In genomic region chr4:16007471-16008095, GRCh38 we compare ENCODE assay signal across 22 cellular contexts. TPM values are rescaled to one million over a fixed set of nuclear protein-coding genes. Genes with fewer than 3 reads are reported as not detected.
"Had no signal": no experiment of that assay in that cellular context is flagged by ENCODE, and none has a peak within 500 bp of the region (broad histone marks: within the 10 kb centered on the region; RNA-seq: fewer than 3 reads in every experiment).

No MANE protein-coding gene starts in this region.

- H3K36me3 Mint-ChIP-seq: naive thymus-derived CD8-positive, alpha-beta T cell; stimulated activated naive B cell treated with anti-CD40 and anti-IgM and Interleukin-4, amounts not matched to agents 10 μg/mL and 1 μg/mL and 100 μg/mL, for 72 hours had no signal

- H3K27ac ChIP-seq: colonic mucosa, esophagus squamous epithelium, neutrophil, psoas muscle, thoracic aorta, transverse colon had no signal

- H3K4me3 ChIP-seq: colonic mucosa, esophagus squamous epithelium, mucosa of descending colon, psoas muscle, thoracic aorta, transverse colon had no signal

- DNase-seq: colonic mucosa; dermis blood vessel endothelial cell; esophagus squamous epithelium; foreskin fibroblast; head of caudate nucleus; hippocampal formation; kidney glomerular epithelial cell; mammary epithelial cell; mucosa of descending colon; naive thymus-derived CD8-positive, alpha-beta T cell; psoas muscle; stimulated activated CD4-positive, alpha-beta T cell treated with anti-CD3 and anti-CD28 coated beads, Interleukin-2, amount 100 ng/mL, for 24 hours; stimulated activated CD4-positive, alpha-beta T cell treated with anti-CD3 and anti-CD28 coated beads, Interleukin-4, amount 100 ng/mL, for 4 hours; stimulated activated naive B cell treated with anti-CD40 and anti-IgM and Interleukin-4, amounts not matched to agents 10 μg/mL and 1 μg/mL and 100 μg/mL, for 72 hours; stimulated activated naive CD8-positive, alpha-beta T cell treated with anti-CD3 and anti-CD28 coated beads, Interleukin-15, amount 100 ng/mL, for 72 hours; transverse colon had no signal

- ATAC-seq: mucosa of descending colon; naive thymus-derived CD8-positive, alpha-beta T cell; psoas muscle; sciatic nerve; stimulated activated naive B cell treated with anti-CD40 and anti-IgM and Interleukin-4, amounts not matched to agents 10 μg/mL and 1 μg/mL and 100 μg/mL, for 72 hours; stimulated activated naive CD8-positive, alpha-beta T cell treated with anti-CD3 and anti-CD28 coated beads, Interleukin-15, amount 100 ng/mL, for 72 hours had no signal

- H3K36me3 ChIP-seq: colonic mucosa, esophagus squamous epithelium, neutrophil, thoracic aorta had no signal

- H3K27me3 ChIP-seq: colonic mucosa, neutrophil, transverse colon had no signal

- H3K4me1 Mint-ChIP-seq: stimulated activated naive B cell treated with anti-CD40 and anti-IgM and Interleukin-4, amounts not matched to agents 10 μg/mL and 1 μg/mL and 100 μg/mL, for 72 hours; stimulated activated naive CD8-positive, alpha-beta T cell treated with anti-CD3 and anti-CD28 coated beads, Interleukin-15, amount 100 ng/mL, for 72 hours had no signal

- H3K27ac Mint-ChIP-seq: stimulated activated naive B cell treated with anti-CD40 and anti-IgM and Interleukin-4, amounts not matched to agents 10 μg/mL and 1 μg/mL and 100 μg/mL, for 72 hours; stimulated activated naive CD8-positive, alpha-beta T cell treated with anti-CD3 and anti-CD28 coated beads, Interleukin-15, amount 100 ng/mL, for 72 hours had no signal

- H3K4me1 ChIP-seq: colonic mucosa, esophagus squamous epithelium, psoas muscle, transverse colon had no signal

- H3K9me3 Mint-ChIP-seq: naive thymus-derived CD8-positive, alpha-beta T cell; stimulated activated naive B cell treated with anti-CD40 and anti-IgM and Interleukin-4, amounts not matched to agents 10 μg/mL and 1 μg/mL and 100 μg/mL, for 72 hours; stimulated activated naive CD8-positive, alpha-beta T cell treated with anti-CD3 and anti-CD28 coated beads, Interleukin-15, amount 100 ng/mL, for 72 hours had no signal

- H3K4me3 Mint-ChIP-seq: naive thymus-derived CD8-positive, alpha-beta T cell; stimulated activated naive B cell treated with anti-CD40 and anti-IgM and Interleukin-4, amounts not matched to agents 10 μg/mL and 1 μg/mL and 100 μg/mL, for 72 hours; stimulated activated naive CD8-positive, alpha-beta T cell treated with anti-CD3 and anti-CD28 coated beads, Interleukin-15, amount 100 ng/mL, for 72 hours had no signal

- H3K27me3 Mint-ChIP-seq: stimulated activated naive B cell treated with anti-CD40 and anti-IgM and Interleukin-4, amounts not matched to agents 10 μg/mL and 1 μg/mL and 100 μg/mL, for 72 hours had no signal

- H3K9me3 ChIP-seq: colonic mucosa, esophagus squamous epithelium, mucosa of descending colon, neutrophil, psoas muscle, thoracic aorta, transverse colon had no signal

RNA-seq across cellular contexts. Expression of gene FGFBP2, which starts 44.6 kb away (rescaled TPM):
- total RNA-seq: dermis blood vessel endothelial cell, epithelial cell of proximal tubule, esophagus squamous epithelium, mammary epithelial cell, skeletal muscle tissue, thoracic aorta had no signal
- polyA plus RNA-seq: neural cell had no signal
